ENCODE assay signal across 8 cellular contexts in the genomic region with DNA sequence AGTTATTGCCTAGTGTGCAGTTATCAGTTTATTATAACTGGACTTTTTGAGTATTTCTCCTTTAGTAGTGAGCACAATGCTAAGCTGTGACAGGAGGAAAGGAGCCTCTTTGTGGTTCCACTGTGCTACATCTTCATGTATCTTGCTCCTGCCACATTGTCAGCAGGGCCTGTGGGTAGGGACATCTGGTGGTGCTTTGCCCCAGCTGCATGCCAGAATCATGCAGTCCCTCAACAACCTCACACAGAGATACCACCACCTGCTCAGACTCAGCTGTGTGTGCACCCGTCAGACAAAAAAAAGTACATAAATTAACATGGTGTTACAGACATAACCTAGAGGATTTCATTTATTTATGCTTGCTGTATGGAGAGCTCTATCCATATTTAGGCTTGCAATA. TPM values are rescaled to one million over a fixed set of nuclear protein-coding genes. Genes with fewer than 3 reads are reported as not detected.
DNase-seq lines count a peak whose midpoint lies in the region; ATAC-seq and TF ChIP-seq lines count a peak whose summit lies in the region.

No MANE protein-coding gene starts in this region.

- no peaks in the 10 kb centered on the region for H3K27me3 Mint-ChIP-seq in activated CD8-positive, alpha-beta memory T cell treated with anti-CD3 and anti-CD28 coated beads, Interleukin-2, amount 10 ng/mL, durations not matched to agents 7 days and 5 days
- H3K27me3 Mint-ChIP-seq in stimulated activated naive B cell treated with anti-CD40 and anti-IgM and Interleukin-4, amounts not matched to agents 10 μg/mL and 1 μg/mL and 100 μg/mL, for 72 hours = no peaks in the 10 kb centered on the region

- ATAC-seq in activated CD8-positive, alpha-beta memory T cell treated with anti-CD3 and anti-CD28 coated beads, Interleukin-2, amount 10 ng/mL, durations not matched to agents 7 days and 5 days = peak; percentile 69
- peak; percentile 38 to 48 for ATAC-seq in stimulated activated naive B cell treated with anti-CD40 and anti-IgM and Interleukin-4, amounts not matched to agents 10 μg/mL and 1 μg/mL and 100 μg/mL, for 72 hours (replicated peaks)

- peak; percentile 53 for DNase-seq in activated CD8-positive, alpha-beta memory T cell treated with anti-CD3 and anti-CD28 coated beads, Interleukin-2, amount 10 ng/mL, durations not matched to agents 7 days and 5 days
- no peak for DNase-seq in activated CD8-positive, alpha-beta memory T cell treated with anti-CD3 and anti-CD28 coated beads, Interleukin-2, amount 50 U/mL, for 4 hours
- DNase-seq in HEK293T (ENCODE audit: extremely low spot score) (peak; percentile 8), NAMALWA (ENCODE audit: low spot score) (peak; percentile 62), cardiac fibroblast (ENCODE audit: low read depth in 2 of 2) (peak; percentile 30 to 44), NCI-H2196 treated with DMSO at 0.1 percent for 48 hours (lab: John Stamatoyannopoulos, UW; ENCODE audit: unreplicated experiment) (no peak), NCI-H2029 (lab: John Stamatoyannopoulos, UW) (no peak)
- no peak for DNase-seq in stimulated activated naive B cell treated with anti-CD40 and anti-IgM and Interleukin-4, amounts not matched to agents 10 μg/mL and 1 μg/mL and 100 μg/mL, for 72 hours

- H3K27ac Mint-ChIP-seq in activated CD8-positive, alpha-beta memory T cell treated with anti-CD3 and anti-CD28 coated beads, Interleukin-2, amount 10 ng/mL, durations not matched to agents 7 days and 5 days = no peak overlapping the region
- peak overlapping the region; percentile 25 for H3K27ac Mint-ChIP-seq in stimulated activated naive B cell treated with anti-CD40 and anti-IgM and Interleukin-4, amounts not matched to agents 10 μg/mL and 1 μg/mL and 100 μg/mL, for 72 hours

- H3K36me3 Mint-ChIP-seq in activated CD8-positive, alpha-beta memory T cell treated with anti-CD3 and anti-CD28 coated beads, Interleukin-2, amount 10 ng/mL, durations not matched to agents 7 days and 5 days = peaks cover 26% of the 10 kb centered on the region
- peaks cover 18 to 23% of the 10 kb centered on the region in 2 donors for H3K36me3 Mint-ChIP-seq in stimulated activated naive B cell treated with anti-CD40 and anti-IgM and Interleukin-4, amounts not matched to agents 10 μg/mL and 1 μg/mL and 100 μg/mL, for 72 hours

- no peaks in the 10 kb centered on the region for H3K9me3 Mint-ChIP-seq in activated CD8-positive, alpha-beta memory T cell treated with anti-CD3 and anti-CD28 coated beads, Interleukin-2, amount 10 ng/mL, durations not matched to agents 7 days and 5 days (ENCODE audit: low read depth)
- no peaks in the 10 kb centered on the region for H3K9me3 Mint-ChIP-seq in stimulated activated naive B cell treated with anti-CD40 and anti-IgM and Interleukin-4, amounts not matched to agents 10 μg/mL and 1 μg/mL and 100 μg/mL, for 72 hours

- H3K4me3 Mint-ChIP-seq in activated CD8-positive, alpha-beta memory T cell treated with anti-CD3 and anti-CD28 coated beads, Interleukin-2, amount 10 ng/mL, durations not matched to agents 7 days and 5 days = no peak overlapping the region
- no peak overlapping the region for H3K4me3 Mint-ChIP-seq in stimulated activated naive B cell treated with anti-CD40 and anti-IgM and Interleukin-4, amounts not matched to agents 10 μg/mL and 1 μg/mL and 100 μg/mL, for 72 hours

- H3K4me3 ChIP-seq in cardiac fibroblast (replicated peaks in 1 of 2; ENCODE audit: low read depth in 2 of 2, low read length in 2 of 2) = no peak overlapping the region

- H3K4me1 Mint-ChIP-seq in activated CD8-positive, alpha-beta memory T cell treated with anti-CD3 and anti-CD28 coated beads, Interleukin-2, amount 10 ng/mL, durations not matched to agents 7 days and 5 days = peaks cover 7% of the 10 kb centered on the region
- no peaks in the 10 kb centered on the region for H3K4me1 Mint-ChIP-seq in stimulated activated naive B cell treated with anti-CD40 and anti-IgM and Interleukin-4, amounts not matched to agents 10 μg/mL and 1 μg/mL and 100 μg/mL, for 72 hours

- CTCF ChIA-PET in activated CD8-positive, alpha-beta memory T cell treated with anti-CD3 and anti-CD28 coated beads, Interleukin-2, amount 10 ng/mL, durations not matched to agents 7 days and 5 days (lab: Charles Lee) = interaction anchor here (0.8 to 1.2 kb wide), 2 partner anchors 10 to 49 kb away, joined by 3 read pairs; no protein-coding TSS in a partner anchor
- CTCF ChIA-PET in HEK293T (lab: Yijun Ruan, JAX) = interaction anchor here (0.6 kb wide), 1 partner anchor 10 kb away, joined by 3 read pairs; no protein-coding TSS in a partner anchor

- POLR2A ChIA-PET in HEK293T (lab: Yijun Ruan, JAX) = no interaction called here

- peak; percentile 34 for TF ChIP-seq CTCF in cardiac fibroblast (IDR thresholded peaks at IDR 0.05; ENCODE audit: low read depth, low read length)

TF ChIP-seq in HEK293T, 16 proteins besides CTCF, POLR2A, EP300 and RAD21:
- TF ChIP-seq LEF1 (IDR thresholded peaks at IDR 0.05; ENCODE audit: borderline replicate concordance) = no peak
TF ChIP-seq in HEK293T: peak in this region for 0.

RNA-seq across cellular contexts. Expression of a gene that starts 51.1 kb away (rescaled TPM):
- 10 to 100 TPM; 59.8 to 70.8 TPM for total RNA-seq in activated CD8-positive, alpha-beta memory T cell treated with anti-CD3 and anti-CD28 coated beads, Interleukin-2, amount 10 ng/mL, durations not matched to agents 7 days and 5 days

Comparison
In these comparisons a context has a peak if more than half of its experiments do, and no peak if none do; other contexts are left out.
1. DNase-seq: peak in activated CD8-positive, alpha-beta memory T cell treated with anti-CD3 and anti-CD28 coated beads, Interleukin-2, amount 10 ng/mL, durations not matched to agents 7 days and 5 days (single experiment), HEK293T (single experiment), NAMALWA (single experiment) and cardiac fibroblast (2 of 2); none in activated CD8-positive, alpha-beta memory T cell treated with anti-CD3 and anti-CD28 coated beads, Interleukin-2, amount 50 U/mL, for 4 hours (single experiment), stimulated activated naive B cell treated with anti-CD40 and anti-IgM and Interleukin-4, amounts not matched to agents 10 μg/mL and 1 μg/mL and 100 μg/mL, for 72 hours (single experiment), NCI-H2196 treated with DMSO at 0.1 percent for 48 hours (single experiment) and NCI-H2029 (single experiment).